Comparison of ENCODE assay signal across 10 cellular contexts in the genomic region with DNA sequence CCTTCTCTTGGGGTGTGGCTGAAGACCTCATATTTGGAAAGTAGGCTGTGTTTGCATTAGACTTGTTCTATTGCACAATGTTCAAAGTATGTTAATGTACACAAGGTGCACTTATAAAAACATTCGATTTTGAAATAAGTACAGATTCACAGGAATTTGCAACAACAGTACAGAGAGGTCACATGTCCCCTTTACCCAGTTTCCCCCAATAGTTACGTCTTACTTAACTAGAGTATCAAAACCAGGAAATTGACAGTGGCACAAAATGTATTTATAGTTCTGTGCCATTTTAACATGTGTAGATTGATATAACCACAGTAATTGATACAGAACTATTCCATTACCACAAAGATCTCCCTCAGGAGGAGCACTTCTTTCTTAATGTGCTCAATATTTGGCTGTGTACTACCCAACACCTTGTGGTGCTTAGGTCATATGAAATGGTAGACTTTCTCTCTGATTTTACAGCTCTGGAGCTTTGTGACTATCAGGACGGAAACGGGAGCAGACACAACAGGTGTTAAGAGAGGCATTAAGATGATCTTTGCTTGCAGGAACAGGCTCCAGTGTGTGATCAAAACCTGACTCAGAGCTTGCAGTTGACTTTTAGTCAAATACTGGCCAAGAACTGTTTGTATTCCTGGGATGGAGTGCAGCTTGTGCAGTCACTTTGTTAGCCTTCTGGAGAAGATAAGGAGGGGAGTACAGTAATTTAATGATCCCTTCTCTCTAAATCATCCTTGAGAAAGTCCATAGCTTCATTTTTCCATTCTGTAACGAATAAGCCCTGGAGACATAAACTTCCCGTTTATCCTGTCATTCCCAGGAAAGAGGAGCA. TPM values are rescaled to one million over a fixed set of nuclear protein-coding genes. Genes with fewer than 3 reads are reported as not detected.
DNase-seq lines count a peak whose midpoint lies in the region; ATAC-seq and TF ChIP-seq lines count a peak whose summit lies in the region.
"Had no signal": no experiment of that assay in that cellular context is flagged by ENCODE, and none has a peak within 500 bp of the region (broad histone marks: within the 10 kb centered on the region; RNA-seq: fewer than 3 reads in every experiment).

No MANE protein-coding gene starts in this region.

- H3K4me3 Mint-ChIP-seq in CD8-positive, alpha-beta memory T cell: peak overlapping the region in 2 of 7 donors; percentile 14 to 97
- no peak overlapping the region for H3K4me3 Mint-ChIP-seq in activated T-helper 1 cell treated with anti-CD3 and anti-CD28 coated beads, Interleukin-12 subunit alpha, Interleukin-12 subunit beta, Interleukin-2, Interleukin-4 antibody, amounts not matched to agents 30 ng/mL and 10 ng/mL and 1 ng/mL, durations not matched to agents 14 hours and 24 hours and 36 hours

- H3K9ac ChIP-seq in PC-3 (ENCODE audit: low read length): peak overlapping the region; percentile 32; the same call in 1 of the 2 replicates
- no peak overlapping the region for H3K9ac ChIP-seq in rectal smooth muscle tissue (ENCODE audit: low read length)

- H4K20me1 ChIP-seq in PC-3 (ENCODE audit: low read length): no peaks in the 10 kb centered on the region

- H3K27ac Mint-ChIP-seq in CD8-positive, alpha-beta memory T cell: peak overlapping the region in 6 of 8 donors; percentile 15 to 95 (median 65)
- H3K27ac Mint-ChIP-seq in activated T-helper 1 cell treated with anti-CD3 and anti-CD28 coated beads, Interleukin-12 subunit alpha, Interleukin-12 subunit beta, Interleukin-2, Interleukin-4 antibody, amounts not matched to agents 30 ng/mL and 10 ng/mL and 1 ng/mL, durations not matched to agents 14 hours and 24 hours and 36 hours: no peak overlapping the region

- peak; percentile 82 for ATAC-seq in PC-3
- ATAC-seq in GM21576 (IDR thresholded peaks at IDR 0.05; ENCODE audit: unreplicated experiment): no peak

- peaks cover 20% of the 10 kb centered on the region for H3K4me1 ChIP-seq in CD8-positive, alpha-beta memory T cell (ENCODE audit: insufficient read depth, low read length)
- H3K4me1 ChIP-seq in PC-3 (ENCODE audit: insufficient read depth, low read length): peaks cover 38% of the 10 kb centered on the region
- peaks cover 5 to 10% of the 10 kb centered on the region in 2 donors for H3K4me1 ChIP-seq in esophagus (ENCODE audit: control insufficient read depth in 2 of 2, insufficient read depth in 2 of 2, low read length in 1 of 2)
- H3K4me1 ChIP-seq in rectal smooth muscle tissue (ENCODE audit: control insufficient read depth, insufficient read depth, low read length): peaks cover 22% of the 10 kb centered on the region

- no peaks in the 10 kb centered on the region for H3K79me2 ChIP-seq in PC-3 (ENCODE audit: low read length)

- POLR2A ChIA-PET in CD8-positive, alpha-beta memory T cell (lab: Charles Lee): interaction anchor here (1.1 to 1.3 kb wide), 2 partner anchors 19 to 52 kb away, joined by 4 to 6 read pairs; no protein-coding TSS in a partner anchor
- POLR2A ChIA-PET in PC-3 (lab: Charles Lee; ENCODE audit: unreplicated experiment): interaction anchor here (0.6 kb wide), 1 partner anchor 10 kb away, joined by 3 read pairs; no protein-coding TSS in a partner anchor

- 25 to 29% methylated on average over 6 of the region's 6 CpGs for WGBS in esophagus, 2 donors

- H3K36me3 ChIP-seq in CD8-positive, alpha-beta memory T cell (ENCODE audit: insufficient read depth, low read length): no peaks in the 10 kb centered on the region
- H3K36me3 ChIP-seq in PC-3 (ENCODE audit: low read depth, low read length) (no peaks in the 10 kb centered on the region), esophagus (ENCODE audit: control insufficient read depth in 2 of 2, insufficient read depth in 2 of 2, low read length in 1 of 2) (no peaks in the 10 kb centered on the region), rectal smooth muscle tissue (ENCODE audit: control insufficient read depth, insufficient read depth, low read length) (no peaks in the 10 kb centered on the region)

- H3K4me3 ChIP-seq in CD8-positive, alpha-beta memory T cell (ENCODE audit: low read length): no peak overlapping the region
- H3K4me3 ChIP-seq in PC-3 (ENCODE audit: low read length): peak overlapping the region; percentile 47
- H3K4me3 ChIP-seq in esophagus (ENCODE audit: low read depth in 1 of 2, low read length in 2 of 2): no peak overlapping the region
- H3K4me3 ChIP-seq in rectal smooth muscle tissue (ENCODE audit: low read length): no peak overlapping the region

- no peak for DNase-seq in CD8-positive, alpha-beta memory T cell
- peak; percentile 76 for DNase-seq in PC-3
- DNase-seq in CD1c-positive myeloid dendritic cell (ENCODE audit: extremely low spot score): no peak
- no peak for DNase-seq in activated T-helper 1 cell treated with anti-CD3 and anti-CD28 coated beads, Interleukin-12 subunit alpha, Interleukin-12 subunit beta, Interleukin-2, Interleukin-4 antibody, amounts not matched to agents 30 ng/mL and 10 ng/mL and 1 ng/mL, durations not matched to agents 14 hours and 24 hours and 36 hours (ENCODE audit: low spot score)
- no peak for DNase-seq in MV-4-11 (lab: John Stamatoyannopoulos, UW)
- DNase-seq: NCI-H187 treated with DMSO at 0.1 percent for 48 hours; stimulated activated CD4-positive, alpha-beta T cell treated with anti-CD3 and anti-CD28 coated beads, Interleukin-15, amount 100 ng/mL, for 24 hours had no signal

- H3K9me3 Mint-ChIP-seq in CD8-positive, alpha-beta memory T cell: peaks cover 0 to 1% (median 0%) of the 10 kb centered on the region in 5 donors
- peaks cover 2% of the 10 kb centered on the region for H3K9me3 Mint-ChIP-seq in activated T-helper 1 cell treated with anti-CD3 and anti-CD28 coated beads, Interleukin-12 subunit alpha, Interleukin-12 subunit beta, Interleukin-2, Interleukin-4 antibody, amounts not matched to agents 30 ng/mL and 10 ng/mL and 1 ng/mL, durations not matched to agents 14 hours and 24 hours and 36 hours

- peak overlapping the region; percentile 51 for H2AFZ ChIP-seq in PC-3 (ENCODE audit: low read length)

- CTCF ChIA-PET in CD8-positive, alpha-beta memory T cell (lab: Charles Lee): interaction anchor here (1.1 to 12.5 kb wide), 3 partner anchors 19 to 52 kb away, joined by 3 to 204 read pairs (median 3); no protein-coding TSS in a partner anchor
- CTCF ChIA-PET in PC-3 (lab: Charles Lee): no interaction called here

- H3K36me3 Mint-ChIP-seq in CD8-positive, alpha-beta memory T cell: peaks cover 0 to 17% (median 0%) of the 10 kb centered on the region in 3 donors
- peaks cover 7% of the 10 kb centered on the region for H3K36me3 Mint-ChIP-seq in activated T-helper 1 cell treated with anti-CD3 and anti-CD28 coated beads, Interleukin-12 subunit alpha, Interleukin-12 subunit beta, Interleukin-2, Interleukin-4 antibody, amounts not matched to agents 30 ng/mL and 10 ng/mL and 1 ng/mL, durations not matched to agents 14 hours and 24 hours and 36 hours (ENCODE audit: low read depth)

- H3K27me3 Mint-ChIP-seq in CD8-positive, alpha-beta memory T cell: peaks cover 0 to 2% of the 10 kb centered on the region in 2 donors
- peaks cover 3% of the 10 kb centered on the region for H3K27me3 Mint-ChIP-seq in activated T-helper 1 cell treated with anti-CD3 and anti-CD28 coated beads, Interleukin-12 subunit alpha, Interleukin-12 subunit beta, Interleukin-2, Interleukin-4 antibody, amounts not matched to agents 30 ng/mL and 10 ng/mL and 1 ng/mL, durations not matched to agents 14 hours and 24 hours and 36 hours (ENCODE audit: insufficient read depth)

- BruUV-seq in PC-3 (replicated peaks; lab: Mats Ljungman, UMichigan): no TSS peak

- no peaks in the 10 kb centered on the region for H3K9me2 ChIP-seq in PC-3 (replicated peaks; ENCODE audit: low read length)

- no peak overlapping the region for H3K27ac ChIP-seq in CD8-positive, alpha-beta memory T cell (ENCODE audit: low read depth, low read length)
- H3K27ac ChIP-seq in PC-3 (ENCODE audit: low read length): peak overlapping the region; percentile 87
- peak overlapping the region; percentile 86 to 91 for H3K27ac ChIP-seq in esophagus (ENCODE audit: low read depth in 2 of 2, low read length in 1 of 2)
- H3K27ac ChIP-seq in rectal smooth muscle tissue (ENCODE audit: low read depth, low read length): peak overlapping the region; percentile 97

- intact Hi-C loops in PC-3 (cut with micrococcal nuclease): loop anchor here (2.0 kb wide), 1 partner anchor 16 kb away; no protein-coding TSS in a partner anchor
- intact Hi-C loops in activated T-helper 1 cell treated with anti-CD3 and anti-CD28 coated beads, Interleukin-12 subunit alpha, Interleukin-12 subunit beta, Interleukin-2, Interleukin-4 antibody, amounts not matched to agents 30 ng/mL and 10 ng/mL and 1 ng/mL, durations not matched to agents 14 hours and 24 hours and 36 hours (cut with micrococcal nuclease): loop anchor here (5.0 kb wide), 1 partner anchor 660 kb away; the partner anchor contains the start of gene MEGF9

- H3K27me3 ChIP-seq in CD8-positive, alpha-beta memory T cell (ENCODE audit: insufficient read depth, low read length, poor library complexity, severe bottlenecking): no peaks in the 10 kb centered on the region
- no peaks in the 10 kb centered on the region for H3K27me3 ChIP-seq in PC-3 (ENCODE audit: low read length)
- no peaks in the 10 kb centered on the region for H3K27me3 ChIP-seq in esophagus (ENCODE audit: control insufficient read depth in 1 of 2, insufficient read depth in 2 of 2, low read length in 2 of 2)
- no peaks in the 10 kb centered on the region for H3K27me3 ChIP-seq in rectal smooth muscle tissue (ENCODE audit: control insufficient read depth, insufficient read depth, low read length)

- H3K9me3 ChIP-seq in CD8-positive, alpha-beta memory T cell (ENCODE audit: low read length): no peaks in the 10 kb centered on the region
- H3K9me3 ChIP-seq in PC-3 (ENCODE audit: low read length) (no peaks in the 10 kb centered on the region), esophagus (ENCODE audit: control insufficient read depth in 2 of 2, insufficient read depth in 1 of 2, low read depth in 1 of 2, low read length in 1 of 2) (no peaks in the 10 kb centered on the region)

- peak overlapping the region; percentile 66 for H3K4me2 ChIP-seq in PC-3 (ENCODE audit: low read length)

- no peaks in the 10 kb centered on the region for H3F3A ChIP-seq in PC-3 (ENCODE audit: low read length, unreplicated experiment)

- no peak for TF ChIP-seq CTCF in PC-3 (conservative IDR thresholded peaks at IDR 0.05; ENCODE audit: low read depth, low read length)

- peaks cover 37 to 50% (median 44%) of the 10 kb centered on the region in 3 donors for H3K4me1 Mint-ChIP-seq in CD8-positive, alpha-beta memory T cell
- H3K4me1 Mint-ChIP-seq in activated T-helper 1 cell treated with anti-CD3 and anti-CD28 coated beads, Interleukin-12 subunit alpha, Interleukin-12 subunit beta, Interleukin-2, Interleukin-4 antibody, amounts not matched to agents 30 ng/mL and 10 ng/mL and 1 ng/mL, durations not matched to agents 14 hours and 24 hours and 36 hours (ENCODE audit: low read depth): peaks cover 47% of the 10 kb centered on the region

RNA-seq across cellular contexts. Expression of gene STOM, which starts 2.7 kb away (rescaled TPM):
- 10 to 100 TPM; 63.0 to 67.3 TPM for total RNA-seq in CD8-positive, alpha-beta memory T cell
- polyA plus RNA-seq in CD8-positive, alpha-beta memory T cell: 315 TPM
- 3.1 and 5.5 TPM in 2 replicates for total RNA-seq in PC-3 (2014; rRNA removed)
- 10 to 100 TPM; 46.3 to 64.7 TPM for polyA plus RNA-seq in esophagus
- total RNA-seq in activated T-helper 1 cell treated with anti-CD3 and anti-CD28 coated beads, Interleukin-12 subunit alpha, Interleukin-12 subunit beta, Interleukin-2, Interleukin-4 antibody, amounts not matched to agents 30 ng/mL and 10 ng/mL and 1 ng/mL, durations not matched to agents 14 hours and 24 hours and 36 hours: 51.1 and 51.7 TPM in 2 replicates
